In genomic region chr3:66220602-66221377, GRCh38 we compare ENCODE assay signal across 1 cellular context.
TF ChIP-seq lines count a peak whose summit lies in the region.

Gene SLC25A26 (plus strand): TSS chr3:66221001. CDS start chr3:66221095, 94 bp downstream.

TF ChIP-seq in HepG2, 621 proteins besides CTCF, POLR2A, EP300 and RAD21 (continued from another document and continues in another):
- TF ChIP-seq DZIP1 (CRISPR knock-in tag; IDR thresholded peaks at IDR 0.05) = no peak
- no peak for TF ChIP-seq FOSL1 (CRISPR knock-in tag; IDR thresholded peaks at IDR 0.05; ENCODE audit: borderline replicate concordance)
- TF ChIP-seq ZMYM2 (CRISPR knock-in tag; IDR thresholded peaks at IDR 0.05) = no peak
- peak; percentile 91 for TF ChIP-seq SPEN (CRISPR knock-in tag; IDR thresholded peaks at IDR 0.05; ENCODE audit: low read depth)
- no peak for TF ChIP-seq KDM4B (CRISPR knock-in tag; IDR thresholded peaks at IDR 0.05)
- peak; percentile 56 for TF ChIP-seq SOX5 (CRISPR knock-in tag; IDR thresholded peaks at IDR 0.05; ENCODE audit: borderline replicate concordance)
- TF ChIP-seq ZNF503 (CRISPR knock-in tag; IDR thresholded peaks at IDR 0.05) = peak; percentile 66; the same call in 1 of the 2 replicates
- no peak for TF ChIP-seq ARID3A (IDR thresholded peaks at IDR 0.05; ENCODE audit: low read depth, low read length)
- no peak for TF ChIP-seq ZNF34 (CRISPR knock-in tag; IDR thresholded peaks at IDR 0.05; ENCODE audit: borderline replicate concordance)
- TF ChIP-seq MTF2 (CRISPR knock-in tag; IDR thresholded peaks at IDR 0.05; ENCODE audit: borderline replicate concordance) = no peak
- no peak for TF ChIP-seq NCOA1 (CRISPR knock-in tag; IDR thresholded peaks at IDR 0.05)
- TF ChIP-seq RARG (CRISPR knock-in tag; IDR thresholded peaks at IDR 0.05; ENCODE audit: low read depth) = no peak
- no peak for TF ChIP-seq SP140L (CRISPR knock-in tag; IDR thresholded peaks at IDR 0.05; ENCODE audit: borderline replicate concordance)
- no peak for TF ChIP-seq NFYB (CRISPR knock-in tag; IDR thresholded peaks at IDR 0.05)
- no peak for TF ChIP-seq ZNF446 (CRISPR knock-in tag; IDR thresholded peaks at IDR 0.05)
- TF ChIP-seq ZNF547 (CRISPR knock-in tag; IDR thresholded peaks at IDR 0.05) = peak; percentile 81; the same call in 1 of the 2 replicates
- no peak for TF ChIP-seq ZNF30 (CRISPR knock-in tag; IDR thresholded peaks at IDR 0.05)
- TF ChIP-seq UBTF (CRISPR knock-in tag; IDR thresholded peaks at IDR 0.05) = peak; percentile 36; the same call in 1 of the 2 replicates
- TF ChIP-seq NONO (IDR thresholded peaks at IDR 0.05) = no peak
- TF ChIP-seq NONO (CRISPR knock-in tag; conservative IDR thresholded peaks at IDR 0.05) = peak; percentile 83
- TF ChIP-seq ZBTB43 (CRISPR knock-in tag; conservative IDR thresholded peaks at IDR 0.05) = 0 out of 2 replicates have a peak, but pooled peaks have one; percentile 33
- TF ChIP-seq GTF2F1 (IDR thresholded peaks at IDR 0.05; ENCODE audit: low read length) = no peak
- no peak for TF ChIP-seq ZFP37 (CRISPR knock-in tag; IDR thresholded peaks at IDR 0.05; ENCODE audit: borderline replicate concordance)
- no peak for TF ChIP-seq SRSF1 (optimal IDR thresholded peaks at IDR 0.05; ENCODE audit: low read depth, low read length)
- TF ChIP-seq ZNF616 (CRISPR knock-in tag; IDR thresholded peaks at IDR 0.05; ENCODE audit: low read depth) = no peak
- TF ChIP-seq NFAT5 (CRISPR knock-in tag; IDR thresholded peaks at IDR 0.05) = no peak
- TF ChIP-seq ZNF33B (CRISPR knock-in tag; IDR thresholded peaks at IDR 0.05) = no peak
- no peak for TF ChIP-seq HINFP (CRISPR knock-in tag; IDR thresholded peaks at IDR 0.05; ENCODE audit: low read depth)
- TF ChIP-seq XBP1 (CRISPR knock-in tag; IDR thresholded peaks at IDR 0.05) = no peak
- no peak for TF ChIP-seq NFIC (IDR thresholded peaks at IDR 0.05; ENCODE audit: low read length)
- TF ChIP-seq GABPB1 (CRISPR knock-in tag; IDR thresholded peaks at IDR 0.05) = peak; percentile 97
- peak; percentile 75 for TF ChIP-seq GMEB1 (CRISPR knock-in tag; IDR thresholded peaks at IDR 0.05; ENCODE audit: borderline replicate concordance)
- TF ChIP-seq SMYD3 (CRISPR knock-in tag; IDR thresholded peaks at IDR 0.05) = no peak
- TF ChIP-seq MTA3 (CRISPR knock-in tag; IDR thresholded peaks at IDR 0.05) = no peak
- no peak for TF ChIP-seq ZBTB34 (CRISPR knock-in tag; IDR thresholded peaks at IDR 0.05)
- TF ChIP-seq GPN1 (CRISPR knock-in tag; IDR thresholded peaks at IDR 0.05; ENCODE audit: borderline replicate concordance) = no peak
- TF ChIP-seq ZBTB33 (CRISPR knock-in tag; IDR thresholded peaks at IDR 0.05) = no peak
- no peak for TF ChIP-seq HNRNPK (IDR thresholded peaks at IDR 0.05; ENCODE audit: low read depth, low read length, poor library complexity, severe bottlenecking)
- TF ChIP-seq GATAD2A (CRISPR knock-in tag; IDR thresholded peaks at IDR 0.05) = peak; percentile 49; the same call in 1 of the 2 replicates
